In genomic region chrX:1685460-1685859, GRCh38 we compare ENCODE assay signal across 1 cellular context.
TF ChIP-seq lines count a peak whose summit lies in the region.

No MANE protein-coding gene starts in this region.

TF ChIP-seq in SK-N-SH, 30 proteins besides CTCF, POLR2A, EP300 and RAD21 (continued from another document):
- TF ChIP-seq MAX (IDR thresholded peaks at IDR 0.05; ENCODE audit: low read depth) (no peak), GABPA (IDR thresholded peaks at IDR 0.05; ENCODE audit: low read depth) (no peak), NRF1 (IDR thresholded peaks at IDR 0.05; ENCODE audit: low read depth, low read length) (no peak), FOSL2 (IDR thresholded peaks at IDR 0.05; ENCODE audit: borderline replicate concordance, low read depth) (no peak), NFIC (IDR thresholded peaks at IDR 0.05; ENCODE audit: borderline replicate concordance) (no peak), TEAD4 (IDR thresholded peaks at IDR 0.05; ENCODE audit: borderline replicate concordance, insufficient read depth) (no peak), REST (IDR thresholded peaks at IDR 0.05; ENCODE audit: low read depth, low read length) (no peak), ZBTB33 (IDR thresholded peaks at IDR 0.05; ENCODE audit: borderline replicate concordance, low read depth) (no peak), TAF1 (IDR thresholded peaks at IDR 0.05; ENCODE audit: borderline replicate concordance, low read depth, low read length) (no peak), JUND (IDR thresholded peaks at IDR 0.05) (no peak), USF1 (IDR thresholded peaks at IDR 0.05; ENCODE audit: borderline replicate concordance, low read depth) (no peak)
